In genomic region chr15:56243774-56244236, GRCh38 we compare ENCODE assay signal across 8 cellular contexts. TPM values are rescaled to one million over a fixed set of nuclear protein-coding genes. Genes with fewer than 3 reads are reported as not detected.
DNase-seq lines count a peak whose midpoint lies in the region; ATAC-seq and TF ChIP-seq lines count a peak whose summit lies in the region.

Gene RFX7 (minus strand): TSS chr15:56243879. CDS start chr15:56243285, 594 bp downstream.

- H3K27me3 ChIP-seq in right cardiac atrium (ENCODE audit: control insufficient read depth, insufficient read depth) (no peaks in the 10 kb centered on the region), vagina (no peaks in the 10 kb centered on the region)

- intact Hi-C loops in T-helper 1 cell treated with Interleukin-12 subunit alpha and Interleukin-12 subunit beta and Interleukin-4 antibody, amounts not matched to agents 30 ng/mL and 1 ng/mL, for 36 hours (cut with micrococcal nuclease): loop anchor here (1.0 to 10.0 kb wide), 9 partner anchors 37 to 1321 kb away; partner anchors contain the start of genes CCPG1, PIERCE2 and ZNF280D
- intact Hi-C loops in right cardiac atrium (cut with DNase I): no loop called here
- intact Hi-C loops in vagina (cut with DNase I): no loop called here

- under 1% methylated on average over 55 of the region's 55 CpGs for WGBS in right cardiac atrium

- no peak for TF ChIP-seq POLR2A in vagina (IDR thresholded peaks at IDR 0.05)

- H3K9me3 ChIP-seq in right cardiac atrium (ENCODE audit: control insufficient read depth, low read length): no peaks in the 10 kb centered on the region
- no peaks in the 10 kb centered on the region for H3K9me3 ChIP-seq in vagina

- no peak for TF ChIP-seq CTCF in vagina (IDR thresholded peaks at IDR 0.05)

- ATAC-seq in GM21786 (IDR thresholded peaks at IDR 0.05; ENCODE audit: unreplicated experiment) (peak; percentile 41), right cardiac atrium (peak; percentile 88 to 91)

- H3K27ac ChIP-seq in angular gyrus (ENCODE audit: low read depth, low read length) (peak within 1 kb of the TSS; percentile 82), right cardiac atrium (ENCODE audit: low read length) (peak within 1 kb of the TSS; percentile 89), vagina (peak within 1 kb of the TSS; percentile 95)

- H3K4me1 ChIP-seq in right cardiac atrium (ENCODE audit: control insufficient read depth, insufficient read depth, low read length): no peaks in the 10 kb centered on the region
- peaks cover 40% of the 10 kb centered on the region for H3K4me1 ChIP-seq in vagina

- DNase-seq in Daoy (ENCODE audit: low read depth) (peak; percentile 85), M059J (ENCODE audit: low read depth) (peak; percentile 69), right cardiac atrium (peak; percentile 80 to 93 (median 91)), pulmonary artery endothelial cell (ENCODE audit: low read depth, low spot score) (peak; percentile 35), vagina (ENCODE audit: extremely low spot score in 2 of 2) (no peak)

- H3K4me3 ChIP-seq in right cardiac atrium (ENCODE audit: low read length) (peak within 1 kb of the TSS; percentile 99), vagina (peak within 1 kb of the TSS; percentile 73 to 85)

- H3K36me3 ChIP-seq in vagina: no peaks in the 10 kb centered on the region

RNA-seq across cellular contexts. Expression of gene RFX7, which starts in this region (rescaled TPM):
- total RNA-seq in Daoy (2014; rRNA removed; shearing (Covaris generic)): 2.6 and 3.2 TPM in 2 replicates
- 5.0 and 8.3 TPM in 2 replicates for total RNA-seq in M059J (2014; rRNA removed; shearing (Covaris generic))
- 42.6 and 43.8 TPM in 2 replicates for total RNA-seq in T-helper 1 cell treated with Interleukin-12 subunit alpha and Interleukin-12 subunit beta and Interleukin-4 antibody, amounts not matched to agents 30 ng/mL and 1 ng/mL, for 36 hours
- 10 to 100 TPM in 1 of 4 donors, 1 to 10 TPM in 3; 7.1 to 10.1 (median 8.7) TPM for total RNA-seq in right cardiac atrium
- 1.1 TPM for polyA plus RNA-seq in right cardiac atrium
- total RNA-seq in pulmonary artery endothelial cell: 4.2 and 4.9 TPM in 2 replicates
- 15.5 TPM for total RNA-seq in vagina

Comparison
In these comparisons a context has a peak if more than half of its experiments do, and no peak if none do; other contexts are left out.
1. DNase-seq: peak in Daoy (single experiment), M059J (single experiment), right cardiac atrium (3 of 3) and pulmonary artery endothelial cell (single experiment); none in vagina (0 of 2).
2. Peak in every context shown above with its lines, with median percentiles within 50 percentile points of each other: H3K27ac ChIP-seq.